ENCODE assay signal across 16 cellular contexts in the genomic region with DNA sequence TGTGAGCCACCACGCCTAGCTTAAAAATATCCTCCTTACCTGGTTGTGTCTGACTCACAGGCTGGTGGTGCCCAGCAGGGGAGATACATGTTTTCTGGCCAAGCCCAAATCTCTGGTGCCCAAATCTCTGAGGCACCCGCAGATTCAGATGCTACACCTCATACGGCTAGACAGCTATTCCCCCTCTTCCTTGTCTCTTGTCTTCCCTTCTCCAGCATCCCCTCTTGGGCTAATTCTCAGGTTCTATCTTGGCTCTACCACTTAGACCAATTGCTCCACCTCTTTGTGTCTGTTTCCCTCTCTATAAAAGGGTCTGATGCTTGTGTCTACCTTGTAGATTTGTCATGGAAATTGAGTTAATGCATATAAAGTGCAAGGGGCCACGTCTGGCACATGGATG.
"Had no signal": no experiment of that assay in that cellular context is flagged by ENCODE, and none has a peak within 500 bp of the region (broad histone marks: within the 10 kb centered on the region; RNA-seq: fewer than 3 reads in every experiment).

No MANE protein-coding gene starts in this region.

- H3K4me1 ChIP-seq: psoas muscle, right lobe of liver, upper lobe of left lung had no signal

- H3K4me1 Mint-ChIP-seq: nephron progenitor cell had no signal

- H3K27ac Mint-ChIP-seq: naive B cell; nephron progenitor cell; stimulated activated effector memory CD8-positive, alpha-beta T cell treated with anti-CD3 and anti-CD28 coated beads, Interleukin-12 subunit alpha, Interleukin-12 subunit beta, amount 100 ng/mL, for 72 hours had no signal

- H3K9me3 Mint-ChIP-seq: stimulated activated effector memory CD8-positive, alpha-beta T cell treated with anti-CD3 and anti-CD28 coated beads, Interleukin-12 subunit alpha, Interleukin-12 subunit beta, amount 100 ng/mL, for 72 hours had no signal

- H3K27me3 ChIP-seq: heart left ventricle, right lobe of liver, upper lobe of left lung, uterus had no signal

- DNase-seq: left colon; left ventricle myocardium superior; naive B cell; nephron progenitor cell; psoas muscle; retina; stimulated activated CD4-positive, alpha-beta T cell treated with anti-CD3 and anti-CD28 coated beads, Interleukin-4, amount 100 ng/mL, for 1 hour; stimulated activated CD8-positive, alpha-beta memory T cell treated with anti-CD3 and anti-CD28 coated beads, Interleukin-4, amount 100 ng/mL, for 48 hours; stimulated activated naive CD8-positive, alpha-beta T cell treated with anti-CD3 and anti-CD28 coated beads, Interleukin-15, Interleukin-2, amounts not matched to agents 100 U/mL and 50 U/mL, for 24 hours; tibial artery; upper lobe of left lung had no signal

- H3K4me3 Mint-ChIP-seq: naive B cell; nephron progenitor cell; stimulated activated effector memory CD8-positive, alpha-beta T cell treated with anti-CD3 and anti-CD28 coated beads, Interleukin-12 subunit alpha, Interleukin-12 subunit beta, amount 100 ng/mL, for 72 hours had no signal

- H3K4me3 ChIP-seq: heart left ventricle, lung, psoas muscle, right lobe of liver, tibial artery, upper lobe of left lung, uterus had no signal

- H3K27ac ChIP-seq: heart left ventricle, psoas muscle, right lobe of liver, tibial artery, upper lobe of left lung had no signal

- H3K36me3 ChIP-seq: heart left ventricle, right lobe of liver, upper lobe of left lung, uterus had no signal

- H3K36me3 Mint-ChIP-seq: naive B cell; stimulated activated effector memory CD8-positive, alpha-beta T cell treated with anti-CD3 and anti-CD28 coated beads, Interleukin-12 subunit alpha, Interleukin-12 subunit beta, amount 100 ng/mL, for 72 hours had no signal

- H3K9me3 ChIP-seq: psoas muscle, right lobe of liver had no signal
